Comparison of ENCODE assay signal across 1 cellular context in genomic region chr1:40955266-40955665, GRCh38.
TF ChIP-seq lines count a peak whose summit lies in the region.

No MANE protein-coding gene starts in this region.

TF ChIP-seq in GM23338, 12 proteins besides CTCF, POLR2A, EP300 and RAD21 (continued from another document):
- TF ChIP-seq JUNB (IDR thresholded peaks at IDR 0.05; ENCODE audit: unreplicated experiment) (no peak), ZNF462 (CRISPR knock-in tag; IDR thresholded peaks at IDR 0.05) (no peak), ZNF114 (CRISPR knock-in tag; IDR thresholded peaks at IDR 0.05) (no peak)
TF ChIP-seq in GM23338: peak in this region for 0.
